ENCODE assay signal across 13 cellular contexts in genomic region chr12:26011099-26011498, GRCh38. TPM values are rescaled to one million over a fixed set of nuclear protein-coding genes. Genes with fewer than 3 reads are reported as not detected.
A peak's percentile ranks its signal among the peaks of the same experiment; 100 is the strongest.
DNase-seq lines count a peak whose midpoint lies in the region; TF ChIP-seq lines count a peak whose summit lies in the region.
"Had no signal": no experiment of that assay in that cellular context is flagged by ENCODE, and none has a peak within 500 bp of the region (broad histone marks: within the 10 kb centered on the region; RNA-seq: fewer than 3 reads in every experiment).

No MANE protein-coding gene starts in this region.

- H3K4me2 ChIP-seq in osteoblast (ENCODE audit: insufficient read depth, low read length) (peak overlapping the region; percentile 58), trophoblast cell (ENCODE audit: low read length) (no peak overlapping the region)
- H3K4me2 ChIP-seq: KMS-11 had no signal

- peak; percentile 88 for DNase-seq in AG09309 (ENCODE audit: low read depth)
- peak; percentile 98 for DNase-seq in fibroblast of the aortic adventitia (ENCODE audit: low read depth)
- peak; percentile 45 for DNase-seq in osteoblast (ENCODE audit: insufficient read length, low spot score, missing footprints)
- DNase-seq in cerebellar cortex (ENCODE audit: low spot score) = no peak
- DNase-seq in trophoblast cell = no peak
- DNase-seq in T-helper 2 cell = no peak
- DNase-seq in DMS153 (lab: John Stamatoyannopoulos, UW) = no peak
- DNase-seq: activated CD4-positive, alpha-beta T cell treated with anti-CD3 and anti-CD28 coated beads, Interleukin-2, amount 50 U/mL, for 48 hours; midbrain; NCI-H446 treated with DMSO at 0.1 percent for 48 hours; SHP77 treated with DMSO at 0.1 percent for 48 hours had no signal

- no peak overlapping the region for H4K91ac ChIP-seq in trophoblast cell (ENCODE audit: low read depth, low read length)

- no peak overlapping the region for H3K18ac ChIP-seq in trophoblast cell (ENCODE audit: low read length)

- 34 to 81% (median 37%) methylated on average over 2 of the region's 2 CpGs for WGBS in adipose tissue, 3 donors
- WGBS in trophoblast cell (ENCODE audit: extremely low coverage, insufficient coverage, insufficient read length) = no CpG with 5 or more reads among the region's 2 CpGs

- H3K4me3 ChIP-seq in AG09309 (ENCODE audit: control insufficient read depth, low read depth, low read length) = no peak overlapping the region
- H3K4me3 ChIP-seq in fibroblast of the aortic adventitia (ENCODE audit: low read depth, low read length) = no peak overlapping the region
- H3K4me3 ChIP-seq in osteoblast (ENCODE audit: insufficient read depth, low read length) = no peak overlapping the region
- H3K4me3 ChIP-seq in trophoblast cell (ENCODE audit: low read depth, low read length) = no peak overlapping the region

- no peak overlapping the region for H4K8ac ChIP-seq in trophoblast cell (ENCODE audit: low read depth, low read length)

- peaks cover 39% of the 10 kb centered on the region for H3K4me1 ChIP-seq in osteoblast (ENCODE audit: insufficient read depth, low read length)
- H3K4me1 ChIP-seq in trophoblast cell (ENCODE audit: control insufficient read depth in 1 of 2, insufficient read depth in 2 of 2, low read length in 2 of 2) = no peaks in the 10 kb centered on the region

- H2AK5ac ChIP-seq in trophoblast cell (ENCODE audit: low read length) = no peak overlapping the region

- H3K9me3 ChIP-seq in osteoblast (ENCODE audit: low read depth, low read length) = no peaks in the 10 kb centered on the region
- H3K9me3 ChIP-seq in trophoblast cell (ENCODE audit: insufficient read depth, low read depth, low read length) = peaks cover 2% of the 10 kb centered on the region

- H3K23ac ChIP-seq in trophoblast cell (ENCODE audit: low read length) = no peak overlapping the region

- no peaks in the 10 kb centered on the region for H3K27me3 ChIP-seq in osteoblast (ENCODE audit: insufficient read depth, low read length)
- H3K27me3 ChIP-seq in trophoblast cell (ENCODE audit: insufficient read depth, low read length) = no peaks in the 10 kb centered on the region

- no peak overlapping the region for H2BK5ac ChIP-seq in trophoblast cell (ENCODE audit: low read depth, low read length, poor library complexity)

- no peak overlapping the region for H2BK120ac ChIP-seq in trophoblast cell (ENCODE audit: insufficient read depth, low read length, poor library complexity)

- H3K4ac ChIP-seq in trophoblast cell (ENCODE audit: low read depth, low read length) = no peak overlapping the region

- no peak overlapping the region for H3K9ac ChIP-seq in trophoblast cell (ENCODE audit: low read length)
- H3K9ac ChIP-seq: KMS-11 had no signal

- peaks cover 6% of the 10 kb centered on the region for H4K20me1 ChIP-seq in osteoblast (ENCODE audit: insufficient read depth, low read length)

- no peak overlapping the region for H2AFZ ChIP-seq in osteoblast (ENCODE audit: low read length)
- no peak overlapping the region for H2AFZ ChIP-seq in trophoblast cell (ENCODE audit: insufficient read depth, low read length, poor library complexity)

- peaks cover 4% of the 10 kb centered on the region for H3K36me3 ChIP-seq in osteoblast (ENCODE audit: insufficient read depth, low read length)
- no peaks in the 10 kb centered on the region for H3K36me3 ChIP-seq in trophoblast cell (ENCODE audit: control insufficient read depth in 1 of 2, insufficient read depth in 2 of 2, low read length in 2 of 2)

- H3K14ac ChIP-seq in trophoblast cell (ENCODE audit: low read length) = no peak overlapping the region

- no peak overlapping the region for H2BK12ac ChIP-seq in trophoblast cell (ENCODE audit: low read length)

- TF ChIP-seq CTCF in AG09309 (IDR thresholded peaks at IDR 0.05; ENCODE audit: control insufficient read depth, insufficient read depth, low read depth, low read length, missing control alignments) = no peak
- no peak for TF ChIP-seq CTCF in fibroblast of the aortic adventitia (IDR thresholded peaks at IDR 0.05; ENCODE audit: insufficient read depth, low read length)
- no peak for TF ChIP-seq CTCF in osteoblast (IDR thresholded peaks at IDR 0.05; ENCODE audit: extremely low read depth, low read depth, low read length)

- peaks cover 91% of the 10 kb centered on the region for H3K79me2 ChIP-seq in osteoblast (ENCODE audit: insufficient read depth, low read length)
- H3K79me2 ChIP-seq in trophoblast cell (ENCODE audit: control insufficient read depth, insufficient read depth, low read length, poor library complexity) = peaks cover 2% of the 10 kb centered on the region

- H4K12ac ChIP-seq in trophoblast cell (ENCODE audit: low read depth, low read length) = no peak overlapping the region

- no peaks in the 10 kb centered on the region for H3K79me1 ChIP-seq in trophoblast cell (ENCODE audit: low read length)

- H3K27ac ChIP-seq in adipose tissue (ENCODE audit: low read depth, low read length) (peak overlapping the region; percentile 0), osteoblast (ENCODE audit: low read depth, low read length) (peak overlapping the region; percentile 91), trophoblast cell (ENCODE audit: low read depth, low read length) (no peak overlapping the region)
- H3K27ac ChIP-seq: KMS-11 had no signal

RNA-seq across cellular contexts. Expression of gene RASSF8, which starts 52.6 kb away (rescaled TPM):
- 10 to 100 TPM in 1 of 3 donors, 1 to 10 TPM in 2; 2.2 to 20.2 (median 6.9) TPM for polyA plus RNA-seq in adipose tissue
- total RNA-seq in fibroblast of the aortic adventitia (ENCODE audit: low replicate concordance) (85.8 and 128 TPM in 2 replicates), osteoblast (84.3 and 97.4 TPM in 2 replicates)
- 19.0 and 19.7 TPM in 2 replicates for polyA plus RNA-seq in trophoblast cell (2013)

Comparison
In these comparisons a context has a peak if more than half of its experiments do, and no peak if none do; other contexts are left out.
1. DNase-seq: peak in AG09309 (single experiment), fibroblast of the aortic adventitia (single experiment) and osteoblast (single experiment); none in cerebellar cortex (single experiment), trophoblast cell (0 of 2), T-helper 2 cell (0 of 5) and DMS153 (single experiment).